8 cellular contexts compared by ENCODE assay signal in genomic region chr7:100127866-100128601, GRCh38. TPM values are rescaled to one million over a fixed set of nuclear protein-coding genes. Genes with fewer than 3 reads are reported as not detected.
DNase-seq lines count a peak whose midpoint lies in the region; ATAC-seq and TF ChIP-seq lines count a peak whose summit lies in the region.

No MANE protein-coding gene starts in this region.

- H3K4me3 ChIP-seq in GM06990 (replicated peaks; ENCODE audit: low read depth, low read length) (peak overlapping the region; percentile 87), psoas muscle (peak overlapping the region; percentile 92)
- peak overlapping the region; percentile 92 for H3K4me3 ChIP-seq in Jurkat, Clone E6-1 (ENCODE audit: low read length)

- H3K36me3 Mint-ChIP-seq in activated T-cell treated with anti-CD3 and anti-CD28 coated beads, Interleukin-2, amount 50 U/mL, for 4 hours (ENCODE audit: insufficient read depth) = no peaks in the 10 kb centered on the region

- peak overlapping the region; percentile 91 for H3K27ac ChIP-seq in psoas muscle

- ATAC-seq in activated T-cell treated with anti-CD3 and anti-CD28 coated beads, Interleukin-2, amount 50 U/mL, for 4 hours = no peak
- no peak for ATAC-seq in psoas muscle
- ATAC-seq in GM21576 (IDR thresholded peaks at IDR 0.05; ENCODE audit: unreplicated experiment) = no peak

- no peak for TF ChIP-seq CTCF in GM06990 (IDR thresholded peaks at IDR 0.05; ENCODE audit: insufficient read depth, low read length, poor library complexity, severe bottlenecking)
- no peak for TF ChIP-seq CTCF in psoas muscle (IDR thresholded peaks at IDR 0.05)
- no peak for TF ChIP-seq CTCF in GM13976 (IDR thresholded peaks at IDR 0.05; ENCODE audit: borderline replicate concordance, control extremely low read depth, extremely low read depth, insufficient read depth, missing control alignments)

- H3K9me3 Mint-ChIP-seq in activated T-cell treated with anti-CD3 and anti-CD28 coated beads, Interleukin-2, amount 50 U/mL, for 4 hours = no peaks in the 10 kb centered on the region

- H3K27me3 ChIP-seq in GM06990 (replicated peaks; ENCODE audit: control insufficient read depth, insufficient read depth, low read length) = no peaks in the 10 kb centered on the region
- no peaks in the 10 kb centered on the region for H3K27me3 ChIP-seq in psoas muscle (ENCODE audit: insufficient read depth in 3 of 3, low read length in 2 of 3)

- peaks cover 36% of the 10 kb centered on the region for H3K4me1 Mint-ChIP-seq in activated T-cell treated with anti-CD3 and anti-CD28 coated beads, Interleukin-2, amount 50 U/mL, for 4 hours (ENCODE audit: low read depth)

- intact Hi-C loops in psoas muscle (cut with DNase I) = loop anchor here (5.0 kb wide), 3 partner anchors 36 to 136 kb away; partner anchors contain the start of gene COPS6 (in 1 of the 2)

- H3K4me1 ChIP-seq in psoas muscle = peaks cover 17% of the 10 kb centered on the region

- H3K36me3 ChIP-seq in GM06990 (ENCODE audit: control insufficient read depth, insufficient read depth, low read length) = no peaks in the 10 kb centered on the region
- no peaks in the 10 kb centered on the region for H3K36me3 ChIP-seq in psoas muscle (ENCODE audit: insufficient read depth in 1 of 2, low read depth in 1 of 2)

- no peaks in the 10 kb centered on the region for H3K9me3 ChIP-seq in psoas muscle

- WGBS in psoas muscle, 3 donors = 4 to 11% (median 5%) methylated on average over 37 of the region's 37 CpGs

- no peaks in the 10 kb centered on the region for H3K27me3 Mint-ChIP-seq in activated T-cell treated with anti-CD3 and anti-CD28 coated beads, Interleukin-2, amount 50 U/mL, for 4 hours (ENCODE audit: low read depth)

- in situ Hi-C loops in GM13976 (cut with MboI; ENCODE audit: low sequenced_read_pairs, unreplicated experiment) = no loop called here

- DNase-seq in GM06990 (ENCODE audit: extremely low read depth, insufficient read length) (peak; percentile 46), glomerular visceral epithelial cell (ENCODE audit: extremely low spot score) (peak; percentile 21), psoas muscle (peak; percentile 32 to 61), GM13976 (ENCODE audit: low spot score) (no peak)
- no peak for DNase-seq in Jurkat, Clone E6-1 (ENCODE audit: low read depth, low spot score)
- no peak for DNase-seq in activated T-cell treated with anti-CD3 and anti-CD28 coated beads, Interleukin-2, amount 50 U/mL, for 4 hours
- no peak for DNase-seq in activated CD4-positive, CD25-positive, alpha-beta regulatory T cell (lab: John Stamatoyannopoulos, UW)

- peak overlapping the region; percentile 78 for H3K4me3 Mint-ChIP-seq in activated T-cell treated with anti-CD3 and anti-CD28 coated beads, Interleukin-2, amount 50 U/mL, for 4 hours

RNA-seq across cellular contexts. Expression of gene MBLAC1, which starts 1.3 kb away (rescaled TPM):
- 2.1 TPM for polyA plus RNA-seq in Jurkat, Clone E6-1 (2012; ENCODE audit: insufficient read depth, insufficient read length)
- 1 to 10 TPM; 3.0 to 4.8 (median 3.2) TPM for total RNA-seq in activated T-cell treated with anti-CD3 and anti-CD28 coated beads, Interleukin-2, amount 50 U/mL, for 4 hours
- 1 to 10 TPM in 3 of 4 donors, under 1 TPM in 1; 0.91 to 2.6 (median 1.7) TPM for total RNA-seq in psoas muscle
- 1 to 10 TPM; 1.8 to 3.8 (median 2.7) TPM for polyA plus RNA-seq in psoas muscle

RNA-seq across cellular contexts. Expression of gene CNPY4, which starts 8.6 kb away (rescaled TPM):
- 15.5 TPM for polyA plus RNA-seq in Jurkat, Clone E6-1 (2012; ENCODE audit: insufficient read depth, insufficient read length)
- total RNA-seq in activated T-cell treated with anti-CD3 and anti-CD28 coated beads, Interleukin-2, amount 50 U/mL, for 4 hours = 1 to 10 TPM; 6.6 to 8.6 (median 7.6) TPM
- 1 to 10 TPM; 2.2 to 3.9 (median 2.5) TPM for total RNA-seq in psoas muscle
- polyA plus RNA-seq in psoas muscle = 1 to 10 TPM; 2.9 to 7.0 (median 4.4) TPM

RNA-seq across cellular contexts. Expression of gene TAF6, which starts 8.9 kb away (rescaled TPM):
- polyA plus RNA-seq in Jurkat, Clone E6-1 (2012; ENCODE audit: insufficient read depth, insufficient read length) = 94.9 TPM
- total RNA-seq in activated T-cell treated with anti-CD3 and anti-CD28 coated beads, Interleukin-2, amount 50 U/mL, for 4 hours = 10 to 100 TPM; 67.3 to 74.2 (median 72.9) TPM
- 10 to 100 TPM; 26.8 to 40.5 (median 31.7) TPM for total RNA-seq in psoas muscle
- polyA plus RNA-seq in psoas muscle = 10 to 100 TPM; 31.4 to 58.4 (median 34.8) TPM

RNA-seq across cellular contexts. Expression of gene LAMTOR4, which starts 20.7 kb away (rescaled TPM):
- 205 TPM for polyA plus RNA-seq in Jurkat, Clone E6-1 (2012; ENCODE audit: insufficient read depth, insufficient read length)
- total RNA-seq in activated T-cell treated with anti-CD3 and anti-CD28 coated beads, Interleukin-2, amount 50 U/mL, for 4 hours = 100 to 1,000 TPM; 109 to 119 (median 115) TPM
- 10 to 100 TPM; 48.7 to 74.6 (median 68.1) TPM for total RNA-seq in psoas muscle
- polyA plus RNA-seq in psoas muscle = 100 to 1,000 TPM; 118 to 141 (median 140) TPM

RNA-seq across cellular contexts. Expression of gene AP4M1, which starts 26.6 kb away (rescaled TPM):
- polyA plus RNA-seq in Jurkat, Clone E6-1 (2012; ENCODE audit: insufficient read depth, insufficient read length) = 35.9 TPM
- 10 to 100 TPM; 13.4 to 16.0 (median 16.0) TPM for total RNA-seq in activated T-cell treated with anti-CD3 and anti-CD28 coated beads, Interleukin-2, amount 50 U/mL, for 4 hours
- total RNA-seq in psoas muscle = 10 to 100 TPM in 2 of 4 donors, 1 to 10 TPM in 2; 8.8 to 12.9 (median 10.8) TPM
- 10 to 100 TPM; 10.9 to 19.2 (median 14.5) TPM for polyA plus RNA-seq in psoas muscle

Comparison
In these comparisons a context has a peak if more than half of its experiments do, and no peak if none do; other contexts are left out.
1. DNase-seq: peak in GM06990 (single experiment), glomerular visceral epithelial cell (single experiment) and psoas muscle (2 of 2); none in Jurkat, Clone E6-1 (single experiment), activated T-cell treated with anti-CD3 and anti-CD28 coated beads, Interleukin-2, amount 50 U/mL, for 4 hours (single experiment), activated CD4-positive, CD25-positive, alpha-beta regulatory T cell (0 of 4) and GM13976 (single experiment).
2. Peak in every context shown above with its lines, with median percentiles within 50 percentile points of each other: H3K4me3 ChIP-seq.